8 cellular contexts compared by ENCODE assay signal in the genomic region with DNA sequence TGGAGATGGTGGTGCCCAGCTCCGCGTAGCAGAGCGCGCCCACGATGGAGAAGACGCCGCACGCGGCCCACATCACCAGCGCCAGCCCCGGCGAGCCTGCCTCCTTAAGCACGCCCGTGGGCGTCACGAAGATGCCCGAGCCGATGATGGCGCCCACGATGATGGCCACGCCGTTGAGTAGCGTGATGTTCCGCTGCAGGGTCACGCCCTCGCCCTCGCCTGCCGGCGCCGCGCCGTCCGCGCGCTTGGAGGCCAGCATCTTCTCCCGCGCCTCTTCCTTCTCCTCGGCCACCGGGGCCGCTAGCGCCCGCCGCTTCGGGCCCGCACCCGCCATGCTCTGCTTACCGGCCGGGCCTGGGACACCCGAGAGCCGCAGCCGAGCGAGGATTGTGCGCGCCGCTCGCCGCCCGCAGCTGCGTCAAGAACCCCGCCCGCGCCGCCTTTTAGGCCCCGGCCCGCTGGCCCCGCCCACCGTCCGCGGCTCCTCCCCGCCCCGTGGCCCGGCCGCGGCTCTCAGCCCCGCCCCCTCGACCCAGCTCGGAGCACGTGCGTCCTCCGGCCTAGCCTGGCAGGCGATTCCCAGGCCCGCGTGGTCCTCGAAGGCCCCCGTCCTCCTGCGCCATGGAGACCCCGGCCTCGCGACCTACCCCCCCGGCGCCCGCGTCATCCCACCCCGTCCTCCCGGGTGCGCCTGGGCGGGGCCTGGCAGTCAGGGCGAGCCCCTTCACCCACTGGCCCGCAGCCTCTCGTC. TPM values are rescaled to one million over a fixed set of nuclear protein-coding genes. Genes with fewer than 3 reads are reported as not detected.
DNase-seq lines count a peak whose midpoint lies in the region; ATAC-seq and TF ChIP-seq lines count a peak whose summit lies in the region.
"Not testable (repeated sequence)": the region's sequence is repeated elsewhere in the genome, so short reads cannot be mapped to it uniquely, and the experiment has no call there.

No MANE protein-coding gene starts in this region.

- H3K4me3 Mint-ChIP-seq in endothelial cell (ENCODE audit: unreplicated experiment), result peak overlapping the region; percentile 82

- in situ Hi-C loops in KBM-7 (cut with MboI; ENCODE audit: low pct_unique_long_range_greater_than_20kb, low sequenced_read_pairs), result not testable (repeated sequence)

- H3K4me1 Mint-ChIP-seq in endothelial cell (ENCODE audit: unreplicated experiment), result not testable (repeated sequence)

- ATAC-seq in GM21381 (IDR thresholded peaks at IDR 0.05; ENCODE audit: unreplicated experiment), result peak; percentile 40

- not testable (repeated sequence) for H3K27me3 Mint-ChIP-seq in endothelial cell (ENCODE audit: unreplicated experiment)

- DNase-seq in CD1c-positive myeloid dendritic cell (ENCODE audit: extremely low spot score) (peak; percentile 97), KBM-7 (peak; percentile 73), activated T-cell treated with anti-CD3 and anti-CD28 coated beads for 24 hours (ENCODE audit: low read depth) (peak; percentile 89), endothelial cell (ENCODE audit: low spot score) (peak; percentile 82), mesenteric fat pad (ENCODE audit: low spot score) (peak; percentile 95)
- peak; percentile 90 to 92 (median 91) for DNase-seq in stimulated activated CD4-positive, alpha-beta T cell treated with anti-CD3 and anti-CD28 coated beads, TNF-alpha, amount 100 ng/mL, for 4 hours (ENCODE audit: low read depth in 3 of 3)

- not testable (repeated sequence) for TF ChIP-seq CTCF in endothelial cell (IDR thresholded peaks at IDR 0.05; ENCODE audit: unreplicated experiment)

- not testable (repeated sequence) for H3K36me3 Mint-ChIP-seq in endothelial cell (ENCODE audit: low read depth, unreplicated experiment)

- not testable (repeated sequence) for H3K9me3 Mint-ChIP-seq in endothelial cell (ENCODE audit: unreplicated experiment)

- not testable (repeated sequence) for H3K27ac Mint-ChIP-seq in endothelial cell (ENCODE audit: unreplicated experiment)

TF ChIP-seq in PFSK-1, 5 proteins besides CTCF, POLR2A, EP300 and RAD21:
- TF ChIP-seq POLR2AphosphoS5 (IDR thresholded peaks at IDR 0.05; ENCODE audit: low read depth, low read length), result peak; percentile 87

RNA-seq across cellular contexts. Expression of a gene that starts 49.6 kb away (rescaled TPM):
- polyA plus RNA-seq in PFSK-1 (2012; ENCODE audit: insufficient read length, low read depth), result 0.10 TPM
- total RNA-seq in endothelial cell (ENCODE audit: unreplicated experiment), result 1.5 TPM
- total RNA-seq in mesenteric fat pad, result 2.9 TPM

Comparison
In these comparisons a context has a peak if more than half of its experiments do, and no peak if none do; other contexts are left out.
1. Peak in every context shown above with its lines: DNase-seq and ATAC-seq.